ENCODE assay signal across 8 cellular contexts in genomic region chr2:33494155-33494779, GRCh38. TPM values are rescaled to one million over a fixed set of nuclear protein-coding genes. Genes with fewer than 3 reads are reported as not detected.
DNase-seq lines count a peak whose midpoint lies in the region; ATAC-seq and TF ChIP-seq lines count a peak whose summit lies in the region.

No MANE protein-coding gene starts in this region.

- no peaks in the 10 kb centered on the region for H3K9me3 ChIP-seq in HCT116 (ENCODE audit: control insufficient read depth in 1 of 2, insufficient read depth in 1 of 2, low read depth in 1 of 2, low read length in 2 of 2)

- no peaks in the 10 kb centered on the region for H4K20me1 ChIP-seq in HCT116 (ENCODE audit: insufficient read depth)

- no peak for TF ChIP-seq POLR2A in HCT116 (IDR thresholded peaks at IDR 0.05; ENCODE audit: borderline replicate concordance, extremely low read depth, insufficient read depth, insufficient read length)

- RAD21 ChIA-PET in HCT116 (lab: Charles Lee; ENCODE audit: low non-redundant PET in 1 of 2, low total read pairs in 2 of 2, uncharacterized antibody in 2 of 2, unreplicated experiment in 2 of 2): no interaction called here

- H3K27ac ChIP-seq in HCT116 (ENCODE audit: low read depth, low read length): no peak overlapping the region
- no peak overlapping the region for H3K27ac ChIP-seq in coronary artery

- H3K9ac ChIP-seq in HCT116 (ENCODE audit: low read length): no peak overlapping the region

- H3K4me3 ChIP-seq in HCT116 (replicated peaks in 1 of 2; ENCODE audit: low read depth in 1 of 2, low read length in 2 of 2) (no peak overlapping the region), coronary artery (no peak overlapping the region)

- no peaks in the 10 kb centered on the region for H3K9me2 ChIP-seq in HCT116 (ENCODE audit: insufficient read depth)

- no TSS peak for BruUV-seq in HCT116 (replicated peaks; lab: Mats Ljungman, UMichigan)

- H3K4me2 ChIP-seq in HCT116 (ENCODE audit: low read length): 0 out of 2 replicates have a peak overlapping the region, but pooled peaks have one; percentile 2

- TF ChIP-seq CTCF in HCT116 (IDR thresholded peaks at IDR 0.05 in 2 of 3, conservative IDR thresholded peaks at IDR 0.05 in 1 of 3; ENCODE audit: borderline replicate concordance in 1 of 3, insufficient read depth in 1 of 3, low read depth in 2 of 3, low read length in 2 of 3) (no peak), coronary artery (IDR thresholded peaks at IDR 0.05) (no peak)

- peak; percentile 53 for ATAC-seq in GM18870 (IDR thresholded peaks at IDR 0.05; ENCODE audit: unreplicated experiment)
- no peak for ATAC-seq in HCT116
- peak; percentile 57 for ATAC-seq in HG03571 (IDR thresholded peaks at IDR 0.05; ENCODE audit: unreplicated experiment)

- intact Hi-C loops in HCT116 (cut with micrococcal nuclease): no loop called here

- CTCF ChIA-PET in HCT116 (lab: Charles Lee): no interaction called here

- no peak for TF ChIP-seq RAD21 in HCT116 (IDR thresholded peaks at IDR 0.05; ENCODE audit: low read depth)

- H2AFZ ChIP-seq in HCT116 (ENCODE audit: low read depth, low read length, poor library complexity, severe bottlenecking): no peak overlapping the region

- H3K27me3 ChIP-seq in HCT116 (ENCODE audit: insufficient read depth, low read length): no peaks in the 10 kb centered on the region

- POLR2A ChIA-PET in HCT116 (lab: Charles Lee): no interaction called here

- no peaks in the 10 kb centered on the region for H3K79me2 ChIP-seq in HCT116 (ENCODE audit: insufficient read depth, low read length)

- DNase-seq in HCT116 (ENCODE audit: low read depth, low spot score) (no peak), kidney tubule cell (ENCODE audit: low spot score) (peak; percentile 86), coronary artery (ENCODE audit: low spot score) (no peak), mucosa of gallbladder (ENCODE audit: low spot score) (no peak), superior temporal gyrus (ENCODE audit: extremely low spot score) (no peak), HUDEP-2 (lab: John Stamatoyannopoulos, UW; ENCODE audit: unreplicated experiment in 76 of 76) (no peak)

- H3K4me1 ChIP-seq in HCT116 (ENCODE audit: control insufficient read depth in 1 of 2, insufficient read depth in 2 of 2, low read length in 2 of 2): peaks cover 0 to 3% of the 10 kb centered on the region in 2 experiments; a peak in 1 of 4 replicates

- H3K36me3 ChIP-seq in HCT116 (ENCODE audit: control insufficient read depth in 1 of 2, insufficient read depth in 2 of 2, low read length in 2 of 2): no peaks in the 10 kb centered on the region

TF ChIP-seq in HCT116, 20 proteins besides CTCF, POLR2A, EP300 and RAD21:
- TF ChIP-seq SRF (IDR thresholded peaks at IDR 0.05; ENCODE audit: low read depth) (no peak), CEBPB (IDR thresholded peaks at IDR 0.05; ENCODE audit: low read depth) (no peak), JUND (IDR thresholded peaks at IDR 0.05) (no peak), ELF1 (IDR thresholded peaks at IDR 0.05; ENCODE audit: borderline replicate concordance, low read depth) (no peak), ZNF274 (IDR thresholded peaks at IDR 0.05; ENCODE audit: low read depth, low read length) (no peak), SIN3A (IDR thresholded peaks at IDR 0.05; ENCODE audit: low read depth) (no peak), FOSL1 (IDR thresholded peaks at IDR 0.05; ENCODE audit: low read depth) (no peak), EZH2 (IDR thresholded peaks at IDR 0.05) (no peak), EGR1 (IDR thresholded peaks at IDR 0.05; ENCODE audit: low read depth) (no peak), REST (IDR thresholded peaks at IDR 0.05; ENCODE audit: low read depth) (no peak), ATF3 (IDR thresholded peaks at IDR 0.05) (no peak), YY1 (IDR thresholded peaks at IDR 0.05; ENCODE audit: extremely low read depth, insufficient replicate concordance, low read depth, low read length) (no peak), MAX (IDR thresholded peaks at IDR 0.05) (no peak), TCF7L2 (IDR thresholded peaks at IDR 0.05; ENCODE audit: borderline replicate concordance, extremely low read depth, insufficient read depth, insufficient read length) (no peak), CBX3 (IDR thresholded peaks at IDR 0.05; ENCODE audit: low read depth) (no peak), EZH2phosphoT487 (IDR thresholded peaks at IDR 0.05; ENCODE audit: borderline replicate concordance) (no peak)

RNA-seq across cellular contexts. Expression of gene RASGRP3, which starts 17.8 kb away (rescaled TPM):
- total RNA-seq in HCT116 (2021; ENCODE audit: unreplicated experiment): 0.59 TPM
- 0.16 and 0.45 TPM in 2 replicates for polyA plus RNA-seq in HCT116 (2012)
- 7.4 TPM for total RNA-seq in mucosa of gallbladder
